Comparison of ENCODE assay signal across 9 cellular contexts in genomic region chr12:11749943-11750690, GRCh38.
DNase-seq lines count a peak whose midpoint lies in the region; ATAC-seq and TF ChIP-seq lines count a peak whose summit lies in the region.
"Had no signal": no experiment of that assay in that cellular context is flagged by ENCODE, and none has a peak within 500 bp of the region (broad histone marks: within the 10 kb centered on the region; RNA-seq: fewer than 3 reads in every experiment).

No MANE protein-coding gene starts in this region.

- H3F3A ChIP-seq in DOHH2 (ENCODE audit: control insufficient read depth, insufficient read depth), result no peaks in the 10 kb centered on the region

- H3K27ac ChIP-seq in DOHH2 (ENCODE audit: low read depth, low read length), result peak overlapping the region; percentile 71
- peak overlapping the region in 3 of 4 donors; percentile 16 to 65 (median 55) for H3K27ac ChIP-seq in esophagus squamous epithelium
- H3K27ac ChIP-seq in CD8-positive, alpha-beta T cell (ENCODE audit: low read depth, low read length), result no peak overlapping the region

- peaks cover 32 to 45% (median 34%) of the 10 kb centered on the region in 3 donors for H3K4me1 Mint-ChIP-seq in T-cell
- peaks cover 7% of the 10 kb centered on the region for H3K4me1 Mint-ChIP-seq in CD8-positive, alpha-beta T cell (ENCODE audit: low read depth)

- H3K36me3 Mint-ChIP-seq in T-cell, result peaks cover 38% of the 10 kb centered on the region
- H3K36me3 Mint-ChIP-seq in CD8-positive, alpha-beta T cell, result peaks cover 31% of the 10 kb centered on the region

- CTCF ChIA-PET in T-cell (lab: Charles Lee), result interaction anchor here in 1 of 2 donors (0.8 kb wide), 1 partner anchor 19 kb away, joined by 3 read pairs; no protein-coding TSS in a partner anchor
- CTCF ChIA-PET in CD8-positive, alpha-beta T cell (lab: Charles Lee), result interaction anchor here (0.6 to 1.1 kb wide), 3 partner anchors 9 to 283 kb away, joined by 3 read pairs; no protein-coding TSS in a partner anchor

- peak overlapping the region; percentile 50 for H3K4me3 ChIP-seq in DOHH2 (ENCODE audit: low read length)
- no peak overlapping the region for H3K4me3 ChIP-seq in esophagus squamous epithelium
- H3K4me3 ChIP-seq in CD8-positive, alpha-beta T cell (ENCODE audit: low read depth, low read length), result no peak overlapping the region
- H3K4me3 ChIP-seq: body of pancreas had no signal

- H3K4me2 ChIP-seq in DOHH2 (ENCODE audit: low read length), result peak overlapping the region; percentile 61

- H3K36me3 ChIP-seq in DOHH2 (ENCODE audit: control insufficient read depth, low read length) (peaks cover 10% of the 10 kb centered on the region), esophagus squamous epithelium (peaks cover 0 to 30% (median 0%) of the 10 kb centered on the region in 3 donors)
- no peaks in the 10 kb centered on the region for H3K36me3 ChIP-seq in CD8-positive, alpha-beta T cell (ENCODE audit: insufficient read depth, low read length)

- H4K20me1 ChIP-seq in DOHH2 (ENCODE audit: control insufficient read depth, insufficient read depth, low read depth, low read length), result no peaks in the 10 kb centered on the region

- intact Hi-C loops in esophagus squamous epithelium (cut with DNase I), result no loop called here
- intact Hi-C loops in CD8-positive, alpha-beta T cell (cut with DNase I, micrococcal nuclease), result no loop called here

- no peak for DNase-seq in esophagus squamous epithelium (lab: John Stamatoyannopoulos, UW)
- DNase-seq in T-cell, result no peak
- no peak for DNase-seq in CD8-positive, alpha-beta T cell
- DNase-seq in NCI-H1694 treated with DMSO at 0.1 percent for 48 hours (lab: John Stamatoyannopoulos, UW), result no peak
- DNase-seq in activated CD4-positive, alpha-beta T cell treated with anti-CD3 and anti-CD28 coated beads for 48 hours, result no peak

- H3K9me3 ChIP-seq in DOHH2 (ENCODE audit: control insufficient read depth, insufficient read depth, low read length) (no peaks in the 10 kb centered on the region), esophagus squamous epithelium (no peaks in the 10 kb centered on the region)
- no peaks in the 10 kb centered on the region for H3K9me3 ChIP-seq in CD8-positive, alpha-beta T cell (ENCODE audit: low read length)
- H3K9me3 ChIP-seq: body of pancreas had no signal

- no peak for TF ChIP-seq POLR2A in esophagus squamous epithelium (IDR thresholded peaks at IDR 0.05)

- H3K4me1 ChIP-seq in DOHH2 (ENCODE audit: control insufficient read depth, low read length) (peaks cover 82% of the 10 kb centered on the region), esophagus squamous epithelium (peaks cover 9 to 54% (median 14%) of the 10 kb centered on the region in 3 donors)
- H3K4me1 ChIP-seq in CD8-positive, alpha-beta T cell (ENCODE audit: insufficient read depth, low read length), result no peaks in the 10 kb centered on the region

- WGBS in esophagus squamous epithelium, 2 donors, result 77 to 80% methylated on average over 9 of the region's 11 CpGs

- no peaks in the 10 kb centered on the region for H3K9me2 ChIP-seq in DOHH2 (replicated peaks; ENCODE audit: control insufficient read depth, low read length)

- H3K27ac Mint-ChIP-seq in T-cell, result peak overlapping the region in 1 of 2 donors; percentile 17
- no peak overlapping the region for H3K27ac Mint-ChIP-seq in CD8-positive, alpha-beta T cell

- TF ChIP-seq CTCF in DOHH2 (IDR thresholded peaks at IDR 0.05; ENCODE audit: low read depth, low read length, poor library complexity, severe bottlenecking), result no peak
- no peak for TF ChIP-seq CTCF in esophagus squamous epithelium (IDR thresholded peaks at IDR 0.05)
- no peak for TF ChIP-seq CTCF in CD8-positive, alpha-beta T cell (IDR thresholded peaks at IDR 0.05)

- no peaks in the 10 kb centered on the region for H3K27me3 Mint-ChIP-seq in T-cell
- no peaks in the 10 kb centered on the region for H3K27me3 Mint-ChIP-seq in CD8-positive, alpha-beta T cell (ENCODE audit: low read depth)

- ATAC-seq in GM19438 (IDR thresholded peaks at IDR 0.05; ENCODE audit: low read depth, unreplicated experiment) (peak; percentile 62), HG03342 (IDR thresholded peaks at IDR 0.05; ENCODE audit: unreplicated experiment) (peak; percentile 58), T-cell (replicated peaks in 1 of 4) (no peak)
- no peak for ATAC-seq in CD8-positive, alpha-beta T cell
- ATAC-seq: body of pancreas had no signal

- no peaks in the 10 kb centered on the region for H3K9me3 Mint-ChIP-seq in T-cell
- no peaks in the 10 kb centered on the region for H3K9me3 Mint-ChIP-seq in CD8-positive, alpha-beta T cell

- H3K4me3 Mint-ChIP-seq in T-cell, result no peak overlapping the region
- no peak overlapping the region for H3K4me3 Mint-ChIP-seq in CD8-positive, alpha-beta T cell

- H3K79me2 ChIP-seq in DOHH2 (ENCODE audit: control insufficient read depth, low read length), result peaks cover 3% of the 10 kb centered on the region

- H3K27me3 ChIP-seq in DOHH2 (ENCODE audit: control insufficient read depth, low read length), result no peaks in the 10 kb centered on the region
- H3K27me3 ChIP-seq in esophagus squamous epithelium, result no peaks in the 10 kb centered on the region
- H3K27me3 ChIP-seq in CD8-positive, alpha-beta T cell (ENCODE audit: insufficient read depth, low read length), result no peaks in the 10 kb centered on the region
- H3K27me3 ChIP-seq: body of pancreas had no signal

- POLR2A ChIA-PET in T-cell (lab: Charles Lee), result no interaction called here
- POLR2A ChIA-PET in CD8-positive, alpha-beta T cell (lab: Charles Lee), result no interaction called here

Comparison
In these comparisons a context has a peak if more than half of its experiments do, and no peak if none do; other contexts are left out.
1. ATAC-seq: peak in GM19438 (single experiment) and HG03342 (single experiment); none in T-cell (0 of 4) and CD8-positive, alpha-beta T cell (single experiment).